In genomic region chr16:27248886-27249285, GRCh38 we compare ENCODE assay signal across 7 cellular contexts. TPM values are rescaled to one million over a fixed set of nuclear protein-coding genes. Genes with fewer than 3 reads are reported as not detected.
DNase-seq lines count a peak whose midpoint lies in the region; ATAC-seq and TF ChIP-seq lines count a peak whose summit lies in the region.
"Not testable (repeated sequence)": the region's sequence is repeated elsewhere in the genome, so short reads cannot be mapped to it uniquely, and the experiment has no call there.

No MANE protein-coding gene starts in this region.

- WGBS in endodermal cell (ENCODE audit: insufficient coverage in 1 of 2, insufficient read length in 1 of 2), 2 experiments, result 89 to 97% methylated on average over 1 to 3 of the region's 4 CpGs

- H3K36me3 ChIP-seq in PC-3 (ENCODE audit: low read depth, low read length); endodermal cell (ENCODE audit: control insufficient read depth, insufficient read depth, low read length); neural progenitor cell: not testable (repeated sequence)

- not testable (repeated sequence) for H2AFZ ChIP-seq in PC-3 (ENCODE audit: low read length); neural progenitor cell (replicated peaks)

- TF ChIP-seq CTCF in PC-3 (conservative IDR thresholded peaks at IDR 0.05; ENCODE audit: low read depth, low read length); endodermal cell (conservative IDR thresholded peaks at IDR 0.05); neural progenitor cell (IDR thresholded peaks at IDR 0.05): not testable (repeated sequence)

- H3K27ac Mint-ChIP-seq in activated CD4-positive, alpha-beta memory T cell treated with anti-CD3 and anti-CD28 coated beads for 36 hours; endodermal cell: not testable (repeated sequence)
- peak overlapping the region; percentile 50 for H3K27ac Mint-ChIP-seq in neural progenitor cell
- peak overlapping the region; percentile 59 for H3K27ac Mint-ChIP-seq in stimulated activated naive CD8-positive, alpha-beta T cell treated with anti-CD3 and anti-CD28 coated beads, Interleukin-15, Interleukin-2, amounts not matched to agents 100 ng/mL and 50 ng/mL, for 24 hours

- peaks cover 37% of the 10 kb centered on the region for H3K36me3 Mint-ChIP-seq in activated CD4-positive, alpha-beta memory T cell treated with anti-CD3 and anti-CD28 coated beads for 36 hours
- H3K36me3 Mint-ChIP-seq in endodermal cell (ENCODE audit: low read depth); neural progenitor cell: not testable (repeated sequence)
- peaks cover 72% of the 10 kb centered on the region for H3K36me3 Mint-ChIP-seq in stimulated activated naive CD8-positive, alpha-beta T cell treated with anti-CD3 and anti-CD28 coated beads, Interleukin-15, Interleukin-2, amounts not matched to agents 100 ng/mL and 50 ng/mL, for 24 hours (ENCODE audit: low read depth)

- H3K4me1 Mint-ChIP-seq in activated CD4-positive, alpha-beta memory T cell treated with anti-CD3 and anti-CD28 coated beads for 36 hours (ENCODE audit: low read depth), result peaks cover 83% of the 10 kb centered on the region
- H3K4me1 Mint-ChIP-seq in endodermal cell (peaks cover 18% of the 10 kb centered on the region), neural progenitor cell (peaks cover 14% of the 10 kb centered on the region)
- peaks cover 95% of the 10 kb centered on the region for H3K4me1 Mint-ChIP-seq in stimulated activated naive CD8-positive, alpha-beta T cell treated with anti-CD3 and anti-CD28 coated beads, Interleukin-15, Interleukin-2, amounts not matched to agents 100 ng/mL and 50 ng/mL, for 24 hours (ENCODE audit: low read depth)

- not testable (repeated sequence) for H3K9ac ChIP-seq in PC-3 (ENCODE audit: low read length); endodermal cell (ENCODE audit: extremely low read depth, low read length, poor library complexity, severe bottlenecking); neural progenitor cell

- H3K27me3 ChIP-seq in PC-3 (ENCODE audit: low read length); endodermal cell (ENCODE audit: control insufficient read depth, insufficient read depth, low read length, poor library complexity, severe bottlenecking); neural progenitor cell: not testable (repeated sequence)

- H3K4me3 ChIP-seq in PC-3 (ENCODE audit: low read length); endodermal cell (ENCODE audit: low read length); neural progenitor cell: not testable (repeated sequence)

- H3K79me2 ChIP-seq in PC-3 (ENCODE audit: low read length), result peaks cover 14% of the 10 kb centered on the region
- H3K79me2 ChIP-seq in neural progenitor cell (ENCODE audit: low read depth), result not testable (repeated sequence)

- POLR2A ChIA-PET in PC-3 (lab: Charles Lee; ENCODE audit: unreplicated experiment); activated CD4-positive, alpha-beta memory T cell treated with anti-CD3 and anti-CD28 coated beads for 36 hours (lab: Charles Lee): not testable (repeated sequence)

- peaks cover 51% of the 10 kb centered on the region for H3K4me1 ChIP-seq in PC-3 (ENCODE audit: insufficient read depth, low read length)
- H3K4me1 ChIP-seq in endodermal cell (ENCODE audit: control insufficient read depth, insufficient read depth, low read length), result not testable (repeated sequence)
- peaks cover 24% of the 10 kb centered on the region for H3K4me1 ChIP-seq in neural progenitor cell

- H4K20me1 ChIP-seq in PC-3 (ENCODE audit: low read length); neural progenitor cell (ENCODE audit: low read depth): not testable (repeated sequence)

- CTCF ChIA-PET in PC-3 (lab: Charles Lee), result not testable (repeated sequence)
- CTCF ChIA-PET in activated CD4-positive, alpha-beta memory T cell treated with anti-CD3 and anti-CD28 coated beads for 36 hours (lab: Charles Lee), result interaction anchor here (4.7 kb wide), 1 partner anchor 14 kb away, joined by 29 read pairs; no protein-coding TSS in a partner anchor

- not testable (repeated sequence) for H3K9me3 ChIP-seq in PC-3 (ENCODE audit: low read length); endodermal cell (ENCODE audit: control insufficient read depth, low read length); neural progenitor cell (ENCODE audit: low read depth)

- ATAC-seq in PC-3, result not testable (repeated sequence)

- not testable (repeated sequence) for H3K9me2 ChIP-seq in PC-3 (replicated peaks; ENCODE audit: low read length)

- not testable (repeated sequence) for BruUV-seq in PC-3 (replicated peaks; lab: Mats Ljungman, UMichigan)

- peak overlapping the region; percentile 30; the same call in 1 of the 2 replicates for H3K4me2 ChIP-seq in PC-3 (ENCODE audit: low read length)
- H3K4me2 ChIP-seq in neural progenitor cell, result not testable (repeated sequence)

- not testable (repeated sequence) for H3K4me3 Mint-ChIP-seq in activated CD4-positive, alpha-beta memory T cell treated with anti-CD3 and anti-CD28 coated beads for 36 hours; endodermal cell; neural progenitor cell; stimulated activated naive CD8-positive, alpha-beta T cell treated with anti-CD3 and anti-CD28 coated beads, Interleukin-15, Interleukin-2, amounts not matched to agents 100 ng/mL and 50 ng/mL, for 24 hours

- H3F3A ChIP-seq in PC-3 (ENCODE audit: low read length, unreplicated experiment), result not testable (repeated sequence)
- H3F3A ChIP-seq in neural progenitor cell (ENCODE audit: low read depth), result peaks cover 29% of the 10 kb centered on the region

- H3K9me3 Mint-ChIP-seq in activated CD4-positive, alpha-beta memory T cell treated with anti-CD3 and anti-CD28 coated beads for 36 hours; endodermal cell; neural progenitor cell; stimulated activated naive CD8-positive, alpha-beta T cell treated with anti-CD3 and anti-CD28 coated beads, Interleukin-15, Interleukin-2, amounts not matched to agents 100 ng/mL and 50 ng/mL, for 24 hours: not testable (repeated sequence)

- not testable (repeated sequence) for H3K27me3 Mint-ChIP-seq in activated CD4-positive, alpha-beta memory T cell treated with anti-CD3 and anti-CD28 coated beads for 36 hours; endodermal cell (ENCODE audit: insufficient read depth); neural progenitor cell (ENCODE audit: insufficient read depth, low read depth); stimulated activated naive CD8-positive, alpha-beta T cell treated with anti-CD3 and anti-CD28 coated beads, Interleukin-15, Interleukin-2, amounts not matched to agents 100 ng/mL and 50 ng/mL, for 24 hours

- not testable (repeated sequence) for DNase-seq in PC-3; neural progenitor cell (ENCODE audit: low spot score)
- peak; percentile 4 for DNase-seq in activated CD4-positive, alpha-beta memory T cell treated with anti-CD3 and anti-CD28 coated beads for 36 hours
- DNase-seq in activated CD8-positive, alpha-beta memory T cell treated with anti-CD3 and anti-CD28 coated beads, Interleukin-2, amount 50 U/mL, for 48 hours, result peak; percentile 30
- DNase-seq in activated effector memory CD4-positive, alpha-beta T cell treated with anti-CD3 and anti-CD28 coated beads, Interleukin-2, amount 50 U/mL, for 16 hours, result peak; percentile 16
- peak; percentile 14 for DNase-seq in endodermal cell

- intact Hi-C loops in PC-3 (cut with micrococcal nuclease); activated CD4-positive, alpha-beta memory T cell treated with anti-CD3 and anti-CD28 coated beads for 36 hours (cut with micrococcal nuclease): not testable (repeated sequence)

- not testable (repeated sequence) for H3K27ac ChIP-seq in PC-3 (ENCODE audit: low read length); endodermal cell (ENCODE audit: low read depth, low read length)
- H3K27ac ChIP-seq in neural progenitor cell, result peak overlapping the region; percentile 83

RNA-seq across cellular contexts. Expression of gene NSMCE1, which starts 19.7 kb away (rescaled TPM):
- total RNA-seq in PC-3 (2014; rRNA removed) (25.9 and 32.5 TPM in 2 replicates), endodermal cell (10 to 100 TPM; 22.3 to 22.4 TPM), neural progenitor cell (ENCODE audit: low replicate concordance) (44.6 and 83.4 TPM in 2 replicates)
- 100 to 1,000 TPM; 120 to 121 TPM for total RNA-seq in activated CD4-positive, alpha-beta memory T cell treated with anti-CD3 and anti-CD28 coated beads for 36 hours
- 51.9 TPM for polyA plus RNA-seq in endodermal cell (2013, experiment 1 of 2)
- 43.8 TPM for polyA plus RNA-seq in endodermal cell (2013, experiment 2 of 2)

RNA-seq across cellular contexts. Expression of gene KDM8, which starts 45.6 kb away (rescaled TPM):
- total RNA-seq in PC-3 (2014; rRNA removed) (5.0 and 7.8 TPM in 2 replicates), endodermal cell (10 to 100 TPM; 11.0 to 12.1 TPM), neural progenitor cell (ENCODE audit: low replicate concordance) (6.5 and 11.9 TPM in 2 replicates)
- total RNA-seq in activated CD4-positive, alpha-beta memory T cell treated with anti-CD3 and anti-CD28 coated beads for 36 hours, result 1 to 10 TPM; 8.7 to 9.7 TPM
- polyA plus RNA-seq in endodermal cell (2013, experiment 1 of 2), result 9.1 TPM
- polyA plus RNA-seq in endodermal cell (2013, experiment 2 of 2), result 6.2 TPM
